1 cellular context compared by ENCODE assay signal in genomic region chr20:63979549-63980316, GRCh38.
TF ChIP-seq lines count a peak whose summit lies in the region.

SAMD10 (minus strand) TSS chr20:63979642; CDS start chr20:63979467, 175 bp downstream.

TF ChIP-seq in HepG2, 621 proteins besides CTCF, POLR2A, EP300 and RAD21 (continued from another document and continues in another):
- no peak for TF ChIP-seq ZNF609 (CRISPR knock-in tag; IDR thresholded peaks at IDR 0.05; ENCODE audit: borderline replicate concordance)
- TF ChIP-seq JDP2 (CRISPR knock-in tag; IDR thresholded peaks at IDR 0.05; ENCODE audit: borderline replicate concordance), result no peak; the same call in 1 of the 2 replicates
- TF ChIP-seq SMYD3 (CRISPR knock-in tag; IDR thresholded peaks at IDR 0.05), result no peak
- no peak for TF ChIP-seq BRCA1 (CRISPR knock-in tag; IDR thresholded peaks at IDR 0.05)
- TF ChIP-seq RELA (CRISPR knock-in tag; IDR thresholded peaks at IDR 0.05), result peak; percentile 74; the same call in 1 of the 2 replicates
- TF ChIP-seq ZNF382 (CRISPR knock-in tag; IDR thresholded peaks at IDR 0.05; ENCODE audit: borderline replicate concordance), result no peak
- no peak for TF ChIP-seq MAFF (IDR thresholded peaks at IDR 0.05; ENCODE audit: low read depth, low read length)
- TF ChIP-seq SNAPC2 (CRISPR knock-in tag; IDR thresholded peaks at IDR 0.05), result no peak; the same call in 1 of the 2 replicates
- TF ChIP-seq CBX2 (IDR thresholded peaks at IDR 0.05; ENCODE audit: low read depth, low read length), result no peak
- TF ChIP-seq CBX2 (CRISPR knock-in tag; IDR thresholded peaks at IDR 0.05; ENCODE audit: low read depth), result no peak
- no peak for TF ChIP-seq GRHL1 (CRISPR knock-in tag; conservative IDR thresholded peaks at IDR 0.05)
- TF ChIP-seq PRPF4 (IDR thresholded peaks at IDR 0.05; ENCODE audit: low read depth, low read length, poor library complexity, severe bottlenecking), result no peak
- no peak for TF ChIP-seq ISL2 (CRISPR knock-in tag; IDR thresholded peaks at IDR 0.05)
- 0 out of 2 replicates have a peak, but pooled peaks have one; percentile 74 for TF ChIP-seq ZNF431 (CRISPR knock-in tag; IDR thresholded peaks at IDR 0.05; ENCODE audit: borderline replicate concordance, low read depth)
- peak; percentile 77 for TF ChIP-seq ZNF709 (CRISPR knock-in tag; IDR thresholded peaks at IDR 0.05)
- TF ChIP-seq, protein P1, sequence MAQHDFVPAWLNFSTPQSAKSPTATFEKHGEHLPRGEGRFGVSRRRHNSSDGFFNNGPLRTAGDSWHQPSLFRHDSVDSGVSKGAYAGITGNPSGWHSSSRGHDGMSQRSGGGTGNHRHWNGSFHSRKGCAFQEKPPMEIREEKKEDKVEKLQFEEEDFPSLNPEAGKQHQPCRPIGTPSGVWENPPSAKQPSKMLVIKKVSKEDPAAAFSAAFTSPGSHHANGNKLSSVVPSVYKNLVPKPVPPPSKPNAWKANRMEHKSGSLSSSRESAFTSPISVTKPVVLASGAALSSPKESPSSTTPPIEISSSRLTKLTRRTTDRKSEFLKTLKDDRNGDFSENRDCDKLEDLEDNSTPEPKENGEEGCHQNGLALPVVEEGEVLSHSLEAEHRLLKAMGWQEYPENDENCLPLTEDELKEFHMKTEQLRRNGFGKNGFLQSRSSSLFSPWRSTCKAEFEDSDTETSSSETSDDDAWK (CRISPR knock-in tag; IDR thresholded peaks at IDR 0.05), result no peak
- 0 out of 2 replicates have a peak, but pooled peaks have one; percentile 69 for TF ChIP-seq ZFP41 (CRISPR knock-in tag; IDR thresholded peaks at IDR 0.05; ENCODE audit: borderline replicate concordance)
- peak; percentile 35; the same call in 1 of the 2 replicates for TF ChIP-seq KAT8 (CRISPR knock-in tag; IDR thresholded peaks at IDR 0.05)
- TF ChIP-seq ZNF333 (CRISPR knock-in tag; IDR thresholded peaks at IDR 0.05; ENCODE audit: borderline replicate concordance), result peak; percentile 98
- TF ChIP-seq HNRNPUL1 (IDR thresholded peaks at IDR 0.05; ENCODE audit: low read depth, low read length), result no peak
- TF ChIP-seq ETV6 (CRISPR knock-in tag; conservative IDR thresholded peaks at IDR 0.05), result no peak; the same call in 1 of the 2 replicates
- TF ChIP-seq ZNF569 (CRISPR knock-in tag; IDR thresholded peaks at IDR 0.05; ENCODE audit: borderline replicate concordance), result no peak
- TF ChIP-seq ZNF414 (CRISPR knock-in tag; IDR thresholded peaks at IDR 0.05), result no peak
- TF ChIP-seq ZSCAN20 (CRISPR knock-in tag; IDR thresholded peaks at IDR 0.05; ENCODE audit: borderline replicate concordance), result no peak
- no peak; the same call in 1 of the 2 replicates for TF ChIP-seq LBX2 (CRISPR knock-in tag; IDR thresholded peaks at IDR 0.05; ENCODE audit: borderline replicate concordance)
- no peak for TF ChIP-seq SETDB1 (CRISPR knock-in tag; IDR thresholded peaks at IDR 0.05; ENCODE audit: borderline replicate concordance)
- TF ChIP-seq HNF4G (IDR thresholded peaks at IDR 0.05; ENCODE audit: borderline replicate concordance, low read depth, low read length), result no peak
- TF ChIP-seq HNF4G (CRISPR knock-in tag; IDR thresholded peaks at IDR 0.05; ENCODE audit: borderline replicate concordance, low read depth), result peak; percentile 30; the same call in 1 of the 2 replicates
- 0 out of 2 replicates have a peak, but pooled peaks have one; percentile 11 for TF ChIP-seq ZFP90 (CRISPR knock-in tag; IDR thresholded peaks at IDR 0.05; ENCODE audit: borderline replicate concordance)
- TF ChIP-seq, protein P2, sequence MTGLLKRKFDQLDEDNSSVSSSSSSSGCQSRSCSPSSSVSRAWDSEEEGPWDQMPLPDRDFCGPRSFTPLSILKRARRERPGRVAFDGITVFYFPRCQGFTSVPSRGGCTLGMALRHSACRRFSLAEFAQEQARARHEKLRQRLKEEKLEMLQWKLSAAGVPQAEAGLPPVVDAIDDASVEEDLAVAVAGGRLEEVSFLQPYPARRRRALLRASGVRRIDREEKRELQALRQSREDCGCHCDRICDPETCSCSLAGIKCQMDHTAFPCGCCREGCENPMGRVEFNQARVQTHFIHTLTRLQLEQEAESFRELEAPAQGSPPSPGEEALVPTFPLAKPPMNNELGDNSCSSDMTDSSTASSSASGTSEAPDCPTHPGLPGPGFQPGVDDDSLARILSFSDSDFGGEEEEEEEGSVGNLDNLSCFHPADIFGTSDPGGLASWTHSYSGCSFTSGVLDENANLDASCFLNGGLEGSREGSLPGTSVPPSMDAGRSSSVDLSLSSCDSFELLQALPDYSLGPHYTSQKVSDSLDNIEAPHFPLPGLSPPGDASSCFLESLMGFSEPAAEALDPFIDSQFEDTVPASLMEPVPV (CRISPR knock-in tag; IDR thresholded peaks at IDR 0.05), result no peak; the same call in 1 of the 2 replicates
- no peak for TF ChIP-seq RFX1 (IDR thresholded peaks at IDR 0.05)
- peak; percentile 89 for TF ChIP-seq SAP130 (CRISPR knock-in tag; IDR thresholded peaks at IDR 0.05; ENCODE audit: low read depth)
- TF ChIP-seq KDM3A (CRISPR knock-in tag; IDR thresholded peaks at IDR 0.05; ENCODE audit: low read depth), result no peak; the same call in 1 of the 2 replicates
- no peak for TF ChIP-seq SRF (IDR thresholded peaks at IDR 0.05; ENCODE audit: low read depth, low read length)
- no peak for TF ChIP-seq ZNF460 (CRISPR knock-in tag; IDR thresholded peaks at IDR 0.05; ENCODE audit: borderline replicate concordance)
- no peak for TF ChIP-seq ZNF124 (CRISPR knock-in tag; IDR thresholded peaks at IDR 0.05)
- peak; percentile 57; the same call in 1 of the 2 replicates for TF ChIP-seq ZNF318 (CRISPR knock-in tag; IDR thresholded peaks at IDR 0.05)
